1 cellular context compared by ENCODE assay signal in genomic region chr11:61733120-61733978, GRCh38.
TF ChIP-seq lines count a peak whose summit lies in the region.

No MANE protein-coding gene starts in this region.

TF ChIP-seq in IMR-90, 13 proteins besides CTCF, POLR2A, EP300 and RAD21:
- TF ChIP-seq SMC3 (IDR thresholded peaks at IDR 0.05; ENCODE audit: low read depth, low read length) (peak; percentile 93), CHD1 (IDR thresholded peaks at IDR 0.05; ENCODE audit: low read depth, low read length) (no peak), ELK1 (IDR thresholded peaks at IDR 0.05; ENCODE audit: borderline replicate concordance, low read depth, low read length) (no peak), CEBPB (IDR thresholded peaks at IDR 0.05; ENCODE audit: low read depth, low read length) (no peak), MXI1 (IDR thresholded peaks at IDR 0.05; ENCODE audit: borderline replicate concordance, low read depth, low read length) (peak; percentile 88), USF2 (IDR thresholded peaks at IDR 0.05; ENCODE audit: low read depth, low read length) (peak; percentile 99), RCOR1 (IDR thresholded peaks at IDR 0.05; ENCODE audit: insufficient replicate concordance, low read length) (no peak), RFX5 (IDR thresholded peaks at IDR 0.05; ENCODE audit: low read depth, low read length) (no peak), MAFK (IDR thresholded peaks at IDR 0.05; ENCODE audit: low read depth, low read length) (no peak), MAZ (IDR thresholded peaks at IDR 0.05; ENCODE audit: borderline replicate concordance, low read depth, low read length) (peak; percentile 49; the same call in 1 of the 2 replicates), FOS (IDR thresholded peaks at IDR 0.05; ENCODE audit: low read depth, low read length) (no peak), NFE2L2 (IDR thresholded peaks at IDR 0.05; ENCODE audit: low read depth, low read length) (no peak), BHLHE40 (IDR thresholded peaks at IDR 0.05; ENCODE audit: low read depth, low read length) (peak; percentile 89)
